In the genomic region with DNA sequence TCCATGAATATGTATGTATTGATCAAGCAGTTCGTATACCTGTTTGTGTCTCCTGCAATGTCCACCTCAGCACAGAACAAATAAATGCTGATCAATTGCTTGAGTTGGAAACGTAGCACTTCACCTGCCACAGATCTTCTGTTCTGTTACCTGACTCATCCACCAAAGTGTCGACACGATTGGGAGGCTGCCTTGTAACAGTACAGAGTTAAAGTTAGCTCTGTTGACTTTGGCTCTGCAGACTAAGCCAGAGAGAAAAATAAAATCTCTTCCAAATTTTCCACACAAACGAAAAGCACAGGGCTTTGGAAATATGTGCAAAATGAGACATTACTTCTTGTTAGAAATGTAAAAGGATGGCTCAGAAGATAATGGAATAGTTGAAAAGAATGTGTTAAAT, we compare ENCODE assay signal across 15 cellular contexts.
DNase-seq lines count a peak whose midpoint lies in the region; ATAC-seq and TF ChIP-seq lines count a peak whose summit lies in the region.
"Had no signal": no experiment of that assay in that cellular context is flagged by ENCODE, and none has a peak within 500 bp of the region (broad histone marks: within the 10 kb centered on the region; RNA-seq: fewer than 3 reads in every experiment).

No MANE protein-coding gene starts in this region.

- H3K4me1 ChIP-seq in right lobe of liver (no peaks in the 10 kb centered on the region), tibial artery (peaks cover 5 to 56% (median 37%) of the 10 kb centered on the region in 4 donors), adrenal gland (replicated peaks in 1 of 2) (no peaks in the 10 kb centered on the region)

- TF ChIP-seq POLR2A in right lobe of liver (IDR thresholded peaks at IDR 0.05), result no peak
- no peak for TF ChIP-seq POLR2A in adrenal gland (IDR thresholded peaks at IDR 0.05)

- 29% methylated on average over 5 of the region's 5 CpGs for WGBS in right lobe of liver (ENCODE audit: insufficient coverage, low coverage, low lambda C conversion rate, missing lambda C conversion rate)
- WGBS in adrenal gland, 4 donors, result 70 to 80% (median 76%) methylated on average over 5 of the region's 5 CpGs

- H3K9me3 ChIP-seq in right lobe of liver, result no peaks in the 10 kb centered on the region
- H3K9me3 ChIP-seq in tibial artery, result no peaks in the 10 kb centered on the region
- no peaks in the 10 kb centered on the region for H3K9me3 ChIP-seq in adrenal gland (replicated peaks in 1 of 3)

- H3K36me3 ChIP-seq in right lobe of liver (no peaks in the 10 kb centered on the region), tibial artery (no peaks in the 10 kb centered on the region), adrenal gland (replicated peaks in 1 of 2) (no peaks in the 10 kb centered on the region)

- H3K27me3 ChIP-seq in right lobe of liver, result no peaks in the 10 kb centered on the region
- no peaks in the 10 kb centered on the region for H3K27me3 ChIP-seq in tibial artery
- no peaks in the 10 kb centered on the region for H3K27me3 ChIP-seq in adrenal gland

- peak; percentile 62 for DNase-seq in astrocyte of the hippocampus (ENCODE audit: low read depth, low spot score)
- peak; percentile 40 for DNase-seq in fibroblast of gingiva (ENCODE audit: low read depth)
- no peak for DNase-seq in right lobe of liver
- peak; percentile 72 to 80 for DNase-seq in tibial artery
- DNase-seq in NCI-H510A treated with DMSO at 0.1 percent for 48 hours (lab: John Stamatoyannopoulos, UW), result no peak
- DNase-seq in adrenal gland, result no peak
- DNase-seq: AML-193; CD4-positive, alpha-beta memory T cell; DMS79 treated with DMSO at 0.1 percent for 48 hours; GM23248; NCI-H1092; NCI-H2107; NCI-H226; PC-3 had no signal

- intact Hi-C loops in right lobe of liver (cut with DNase I) (no loop called here), tibial artery (cut with DNase I; ENCODE audit: low total_unique reads) (loop anchor here (10.0 kb wide), 3 partner anchors 557 to 1407 kb away; partner anchors contain the start of gene PPP1R3G), adrenal gland (cut with DNase I) (no loop called here)

- H3K4me3 ChIP-seq in right lobe of liver (no peak overlapping the region), tibial artery (no peak overlapping the region), adrenal gland (no peak overlapping the region)
- H3K4me3 ChIP-seq: GM23248 had no signal

- TF ChIP-seq CTCF in right lobe of liver (IDR thresholded peaks at IDR 0.05) (no peak), tibial artery (IDR thresholded peaks at IDR 0.05) (no peak), adrenal gland (IDR thresholded peaks at IDR 0.05) (no peak)

- ATAC-seq in right lobe of liver, result peak; percentile 52 to 94 (median 83)
- ATAC-seq in activated CD4-positive, CD25-positive, alpha-beta regulatory T cell treated with anti-CD3 and anti-CD28 coated beads, Interleukin-2, amount 50 U/mL, for 24 hours, result no peak
- ATAC-seq: PC-3 had no signal

- H3K27ac ChIP-seq in right lobe of liver (no peak overlapping the region), tibial artery (peak overlapping the region; percentile 85), adrenal gland (no peak overlapping the region)
- H3K27ac ChIP-seq: GM23248 had no signal

Comparison
In these comparisons a context has a peak if more than half of its experiments do, and no peak if none do; other contexts are left out.
1. DNase-seq: peak in astrocyte of the hippocampus (single experiment), fibroblast of gingiva (single experiment) and tibial artery (2 of 2); none in right lobe of liver (0 of 3), NCI-H510A treated with DMSO at 0.1 percent for 48 hours (single experiment) and adrenal gland (0 of 7).
2. ATAC-seq: peak in right lobe of liver (4 of 4); none in activated CD4-positive, CD25-positive, alpha-beta regulatory T cell treated with anti-CD3 and anti-CD28 coated beads, Interleukin-2, amount 50 U/mL, for 24 hours (0 of 2).
3. H3K27ac ChIP-seq: peak in tibial artery (2 of 2); none in right lobe of liver (0 of 3) and adrenal gland (0 of 5).